28 cellular contexts compared by ENCODE assay signal in the genomic region with DNA sequence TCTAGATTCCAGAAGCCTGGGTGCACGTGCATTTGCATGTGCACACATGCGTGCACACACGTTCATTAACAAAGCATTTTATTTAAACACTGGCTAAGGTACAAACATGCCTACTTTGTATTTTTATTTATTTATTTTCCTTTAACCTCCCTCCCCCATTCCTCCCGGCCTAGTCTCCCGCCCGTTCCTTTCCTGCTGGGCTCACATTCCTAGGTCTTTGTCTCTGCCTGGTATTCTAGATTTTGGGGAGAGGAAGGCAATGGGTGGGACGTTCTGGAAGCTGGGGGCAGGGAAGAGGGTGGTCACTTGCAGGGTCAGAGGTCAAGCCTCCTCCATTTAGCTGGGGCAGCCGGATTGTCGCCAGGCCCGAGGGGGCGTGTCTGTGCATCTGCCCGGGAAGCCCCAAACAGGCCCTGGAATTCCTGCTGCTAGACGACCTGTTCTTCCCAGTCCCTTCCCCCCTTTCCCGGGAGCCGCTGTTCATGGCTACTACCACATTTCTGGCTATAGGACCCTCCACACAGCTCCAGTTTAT. TPM values are rescaled to one million over a fixed set of nuclear protein-coding genes. Genes with fewer than 3 reads are reported as not detected.
A peak's percentile ranks its signal among the peaks of the same experiment; 100 is the strongest.
DNase-seq lines count a peak whose midpoint lies in the region; ATAC-seq and TF ChIP-seq lines count a peak whose summit lies in the region.
"Had no signal": no experiment of that assay in that cellular context is flagged by ENCODE, and none has a peak within 500 bp of the region (broad histone marks: within the 10 kb centered on the region; RNA-seq: fewer than 3 reads in every experiment).

No MANE protein-coding gene starts in this region.

- no peaks in the 10 kb centered on the region for H3K9me3 ChIP-seq in Loucy (ENCODE audit: insufficient read depth, low read depth, low read length)
- H3K9me3 ChIP-seq: Caco-2 had no signal

- no peaks in the 10 kb centered on the region for H3K27me3 ChIP-seq in Loucy (ENCODE audit: insufficient read depth, low read length, poor library complexity, severe bottlenecking)
- H3K27me3 ChIP-seq: dorsolateral prefrontal cortex had no signal

- H3K27ac Mint-ChIP-seq in mesothelial cell of epicardium = peak overlapping the region; percentile 69
- H3K27ac Mint-ChIP-seq: activated CD4-positive, alpha-beta memory T cell treated with anti-CD3 and anti-CD28 coated beads for 36 hours; activated naive CD8-positive, alpha-beta T cell treated with anti-CD3 and anti-CD28 coated beads for 36 hours; IgD-negative memory B cell; T-cell had no signal

- no peak overlapping the region for H2AFZ ChIP-seq in Loucy (ENCODE audit: low read length)

- peaks cover 52% of the 10 kb centered on the region for H3K4me1 ChIP-seq in Loucy (ENCODE audit: insufficient read depth, low read length, poor library complexity, severe bottlenecking)

- TF ChIP-seq CTCF in Loucy (conservative IDR thresholded peaks at IDR 0.05; ENCODE audit: low read length) = no peak
- TF ChIP-seq CTCF in mesothelial cell of epicardium (IDR thresholded peaks at IDR 0.05; ENCODE audit: unreplicated experiment) = no peak

- no peak overlapping the region for H3K4me3 Mint-ChIP-seq in mesothelial cell of epicardium
- no peak overlapping the region for H3K4me3 Mint-ChIP-seq in activated T-cell treated with anti-CD3 and anti-CD28 coated beads, Interleukin-2, amount 50 U/mL, for 4 hours
- H3K4me3 Mint-ChIP-seq: activated CD4-positive, alpha-beta memory T cell treated with anti-CD3 and anti-CD28 coated beads for 36 hours; activated naive CD8-positive, alpha-beta T cell treated with anti-CD3 and anti-CD28 coated beads for 36 hours; IgD-negative memory B cell; T-cell had no signal

- peak overlapping the region; percentile 46 for H3K4me2 ChIP-seq in Loucy (ENCODE audit: low read depth, low read length, poor library complexity, severe bottlenecking)

- H4K20me1 ChIP-seq in Loucy (ENCODE audit: insufficient read depth, low read length, poor library complexity, severe bottlenecking) = peaks cover 9% of the 10 kb centered on the region

- peaks cover 92% of the 10 kb centered on the region for H3K79me2 ChIP-seq in Loucy (ENCODE audit: insufficient read depth, low read length)

- no peaks in the 10 kb centered on the region for H3K27me3 Mint-ChIP-seq in mesothelial cell of epicardium (ENCODE audit: low read depth)
- H3K27me3 Mint-ChIP-seq in activated T-cell treated with anti-CD3 and anti-CD28 coated beads, Interleukin-2, amount 50 U/mL, for 4 hours (ENCODE audit: low read depth) = no peaks in the 10 kb centered on the region
- H3K27me3 Mint-ChIP-seq: activated naive CD8-positive, alpha-beta T cell treated with anti-CD3 and anti-CD28 coated beads for 36 hours had no signal

- ATAC-seq in GM18873 (IDR thresholded peaks at IDR 0.05; ENCODE audit: low FRiP score, unreplicated experiment) = no peak
- ATAC-seq in activated T-cell treated with anti-CD3 and anti-CD28 coated beads, Interleukin-2, amount 50 U/mL, for 4 hours = no peak
- ATAC-seq in GM18502 (IDR thresholded peaks at IDR 0.05; ENCODE audit: poor library complexity, unreplicated experiment) = no peak
- ATAC-seq: activated CD4-positive, CD25-positive, alpha-beta regulatory T cell treated with anti-CD3 and anti-CD28 coated beads, Interleukin-2, amount 50 U/mL, for 24 hours; Panc1; T-cell had no signal

- peaks cover 7% of the 10 kb centered on the region; the same call in 1 of the 2 replicates for H3K36me3 ChIP-seq in Loucy (ENCODE audit: insufficient read depth, low read length)

- peaks cover 49% of the 10 kb centered on the region for H3K4me1 Mint-ChIP-seq in mesothelial cell of epicardium
- H3K4me1 Mint-ChIP-seq in activated T-cell treated with anti-CD3 and anti-CD28 coated beads, Interleukin-2, amount 50 U/mL, for 4 hours (ENCODE audit: low read depth) = no peaks in the 10 kb centered on the region
- H3K4me1 Mint-ChIP-seq: activated naive CD8-positive, alpha-beta T cell treated with anti-CD3 and anti-CD28 coated beads for 36 hours; T-cell had no signal

- no peaks in the 10 kb centered on the region for H3K9me2 ChIP-seq in Loucy (replicated peaks; ENCODE audit: low read depth, low read length)

- H3K9me3 Mint-ChIP-seq in mesothelial cell of epicardium = no peaks in the 10 kb centered on the region
- no peaks in the 10 kb centered on the region for H3K9me3 Mint-ChIP-seq in activated T-cell treated with anti-CD3 and anti-CD28 coated beads, Interleukin-2, amount 50 U/mL, for 4 hours
- H3K9me3 Mint-ChIP-seq: activated CD4-positive, alpha-beta memory T cell treated with anti-CD3 and anti-CD28 coated beads for 36 hours; activated naive CD8-positive, alpha-beta T cell treated with anti-CD3 and anti-CD28 coated beads for 36 hours; IgD-negative memory B cell; T-cell had no signal

- no peaks in the 10 kb centered on the region for H3K36me3 Mint-ChIP-seq in mesothelial cell of epicardium
- H3K36me3 Mint-ChIP-seq in activated T-cell treated with anti-CD3 and anti-CD28 coated beads, Interleukin-2, amount 50 U/mL, for 4 hours (ENCODE audit: insufficient read depth) = no peaks in the 10 kb centered on the region
- H3K36me3 Mint-ChIP-seq: activated CD4-positive, alpha-beta memory T cell treated with anti-CD3 and anti-CD28 coated beads for 36 hours; activated naive CD8-positive, alpha-beta T cell treated with anti-CD3 and anti-CD28 coated beads for 36 hours; T-cell had no signal

- no peaks in the 10 kb centered on the region for H3F3A ChIP-seq in Loucy (ENCODE audit: low read depth)

- H3K4me3 ChIP-seq in Loucy (ENCODE audit: low read length, poor library complexity, severe bottlenecking) = peak overlapping the region; percentile 37
- H3K4me3 ChIP-seq: dorsolateral prefrontal cortex, skin epidermis had no signal

- DNase-seq in ELF-1 (ENCODE audit: low read depth, low spot score) = peak; percentile 99
- DNase-seq in iPS DF 19.7 (ENCODE audit: low read depth, low spot score) = peak; percentile 98
- DNase-seq in mesothelial cell of epicardium (ENCODE audit: low spot score in 2 of 2, unreplicated experiment in 2 of 2) = no peak
- no peak for DNase-seq in activated T-cell treated with anti-CD3 and anti-CD28 coated beads, Interleukin-2, amount 50 U/mL, for 4 hours
- no peak for DNase-seq in NCI-H446 treated with DMSO at 0.1 percent for 48 hours (lab: John Stamatoyannopoulos, UW)
- DNase-seq: activated CD4-positive, alpha-beta memory T cell treated with anti-CD3 and anti-CD28 coated beads for 36 hours; activated CD8-positive, alpha-beta memory T cell treated with anti-CD3 and anti-CD28 coated beads, Interleukin-2, amount 50 U/mL, for 48 hours; activated naive CD8-positive, alpha-beta T cell treated with anti-CD3 and anti-CD28 coated beads for 36 hours; Caco-2; cerebellar nuclear complex; DND-41; dorsolateral prefrontal cortex; head of caudate nucleus; MM.1S; NCI-H1417; NCI-H2081 treated with DMSO at 0.1 percent for 48 hours; SIG-M5; T-cell had no signal

- H3K9ac ChIP-seq in Loucy (ENCODE audit: low read depth, low read length, poor library complexity, severe bottlenecking) = peak overlapping the region; percentile 20

RNA-seq across cellular contexts. Expression of gene TRIM71, which starts 51.8 kb away (rescaled TPM):
- 2.7 to 3.1 TPM (median 3.0 TPM) in 3 replicates for total RNA-seq in mesothelial cell of epicardium
- under 1 TPM; 0.18 to 0.25 (median 0.19) TPM for total RNA-seq in activated T-cell treated with anti-CD3 and anti-CD28 coated beads, Interleukin-2, amount 50 U/mL, for 4 hours
- total RNA-seq: lung microvascular endothelial cell, myocyte, ureter had no signal

Comparison
In these comparisons a context has a peak if more than half of its experiments do, and no peak if none do; other contexts are left out.
1. DNase-seq: peak in ELF-1 (single experiment) and iPS DF 19.7 (single experiment); none in mesothelial cell of epicardium (0 of 2), activated T-cell treated with anti-CD3 and anti-CD28 coated beads, Interleukin-2, amount 50 U/mL, for 4 hours (single experiment) and NCI-H446 treated with DMSO at 0.1 percent for 48 hours (single experiment).